ENCODE assay signal across 14 cellular contexts in the genomic region with DNA sequence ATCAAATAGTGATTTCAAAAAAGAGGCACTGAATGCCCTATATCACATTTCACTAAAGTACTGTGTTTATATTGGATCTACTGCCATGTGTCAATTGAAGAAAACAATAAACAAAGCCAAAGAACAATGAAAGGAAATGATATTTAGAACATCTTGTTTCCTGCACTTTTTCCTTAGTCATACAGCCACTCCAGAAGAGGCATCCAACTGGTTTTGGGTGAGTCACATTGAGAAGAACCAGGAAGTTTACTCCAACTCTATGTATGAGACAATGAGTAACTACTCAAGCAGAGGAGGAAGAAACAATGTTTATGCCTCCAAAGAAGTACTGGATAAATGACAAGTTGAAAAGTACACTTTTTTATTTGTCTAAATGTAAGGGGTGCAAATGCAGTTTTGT.
DNase-seq lines count a peak whose midpoint lies in the region; ATAC-seq and TF ChIP-seq lines count a peak whose summit lies in the region.
"Had no signal": no experiment of that assay in that cellular context is flagged by ENCODE, and none has a peak within 500 bp of the region (broad histone marks: within the 10 kb centered on the region; RNA-seq: fewer than 3 reads in every experiment).

No MANE protein-coding gene starts in this region.

- peak; percentile 33 for DNase-seq in A172 (ENCODE audit: low spot score)
- DNase-seq in HFFc6 = peak; percentile 90
- peak; percentile 70 for DNase-seq in adipocyte (ENCODE audit: low read depth)
- peak; percentile 12 for DNase-seq in fibroblast of villous mesenchyme (ENCODE audit: low read depth)
- DNase-seq in SHP77 treated with DMSO at 0.1 percent for 48 hours (lab: John Stamatoyannopoulos, UW) = no peak
- no peak for DNase-seq in ureter (ENCODE audit: low spot score)
- no peak for DNase-seq in anterior cingulate cortex (lab: John Stamatoyannopoulos, UW)
- DNase-seq: adrenal gland; AML-193; lower lobe of right lung; ovary; stimulated activated CD4-positive, alpha-beta T cell treated with anti-CD3 and anti-CD28 coated beads, Interleukin-2, amount 100 ng/mL, for 48 hours; substantia nigra had no signal

- H3K27ac Mint-ChIP-seq in HFFc6 = peak overlapping the region; percentile 87

- no peaks in the 10 kb centered on the region for H3K36me3 ChIP-seq in adipocyte (ENCODE audit: control insufficient read depth, insufficient read depth, low read length, severe bottlenecking)
- H3K36me3 ChIP-seq: adrenal gland, lower lobe of right lung, ovary had no signal

- peaks cover 21% of the 10 kb centered on the region for H3K36me3 Mint-ChIP-seq in HFFc6 (ENCODE audit: low read depth)

- no peaks in the 10 kb centered on the region for H3K4me1 ChIP-seq in adipocyte (ENCODE audit: control insufficient read depth, insufficient read depth, low read length)
- H3K4me1 ChIP-seq: adrenal gland, lower lobe of right lung had no signal

- H3K9ac ChIP-seq in adipocyte (ENCODE audit: low read length) = no peak overlapping the region

- H3K4me3 Mint-ChIP-seq in HFFc6 = peak overlapping the region; percentile 41; the same call in 1 of the 2 replicates

- TF ChIP-seq CTCF in HFFc6 (IDR thresholded peaks at IDR 0.05) = no peak
- no peak for TF ChIP-seq CTCF in fibroblast of villous mesenchyme (IDR thresholded peaks at IDR 0.05; ENCODE audit: insufficient read depth, low read depth, low read length)

- H3K27me3 ChIP-seq in adipocyte (replicated peaks; ENCODE audit: control insufficient read depth, insufficient read depth, low read length) = no peaks in the 10 kb centered on the region
- H3K27me3 ChIP-seq: adrenal gland, ovary had no signal

- no peaks in the 10 kb centered on the region for H3K27me3 Mint-ChIP-seq in HFFc6 (ENCODE audit: insufficient read depth)

- no peak overlapping the region for H3K4me3 ChIP-seq in adipocyte (ENCODE audit: low read length)
- H3K4me3 ChIP-seq in fibroblast of villous mesenchyme (ENCODE audit: low read depth, low read length) = no peak overlapping the region
- H3K4me3 ChIP-seq: adrenal gland, lower lobe of right lung, ovary had no signal

- no peaks in the 10 kb centered on the region for H3K9me3 Mint-ChIP-seq in HFFc6

- no peaks in the 10 kb centered on the region for H3K9me3 ChIP-seq in adipocyte (ENCODE audit: control insufficient read depth, low read length)
- H3K9me3 ChIP-seq: adrenal gland, lower lobe of right lung, ovary had no signal

- no peak for ATAC-seq in HG03520 (IDR thresholded peaks at IDR 0.05; ENCODE audit: unreplicated experiment)
- ATAC-seq: lower lobe of right lung had no signal

- H3K4me1 Mint-ChIP-seq in HFFc6 (ENCODE audit: low read depth) = peaks cover 40% of the 10 kb centered on the region

Comparison
In these comparisons a context has a peak if more than half of its experiments do, and no peak if none do; other contexts are left out.
1. DNase-seq: peak in A172 (single experiment), HFFc6 (single experiment), adipocyte (single experiment) and fibroblast of villous mesenchyme (single experiment); none in SHP77 treated with DMSO at 0.1 percent for 48 hours (single experiment), ureter (single experiment) and anterior cingulate cortex (0 of 58).